In genomic region chr2:92073036-92073814, GRCh38 we compare ENCODE assay signal across 1 cellular context.
TF ChIP-seq lines count a peak whose summit lies in the region.

No MANE protein-coding gene starts in this region.

TF ChIP-seq in GM23338, 12 proteins besides CTCF, POLR2A, EP300 and RAD21 (continued from another document):
- TF ChIP-seq, protein P1, sequence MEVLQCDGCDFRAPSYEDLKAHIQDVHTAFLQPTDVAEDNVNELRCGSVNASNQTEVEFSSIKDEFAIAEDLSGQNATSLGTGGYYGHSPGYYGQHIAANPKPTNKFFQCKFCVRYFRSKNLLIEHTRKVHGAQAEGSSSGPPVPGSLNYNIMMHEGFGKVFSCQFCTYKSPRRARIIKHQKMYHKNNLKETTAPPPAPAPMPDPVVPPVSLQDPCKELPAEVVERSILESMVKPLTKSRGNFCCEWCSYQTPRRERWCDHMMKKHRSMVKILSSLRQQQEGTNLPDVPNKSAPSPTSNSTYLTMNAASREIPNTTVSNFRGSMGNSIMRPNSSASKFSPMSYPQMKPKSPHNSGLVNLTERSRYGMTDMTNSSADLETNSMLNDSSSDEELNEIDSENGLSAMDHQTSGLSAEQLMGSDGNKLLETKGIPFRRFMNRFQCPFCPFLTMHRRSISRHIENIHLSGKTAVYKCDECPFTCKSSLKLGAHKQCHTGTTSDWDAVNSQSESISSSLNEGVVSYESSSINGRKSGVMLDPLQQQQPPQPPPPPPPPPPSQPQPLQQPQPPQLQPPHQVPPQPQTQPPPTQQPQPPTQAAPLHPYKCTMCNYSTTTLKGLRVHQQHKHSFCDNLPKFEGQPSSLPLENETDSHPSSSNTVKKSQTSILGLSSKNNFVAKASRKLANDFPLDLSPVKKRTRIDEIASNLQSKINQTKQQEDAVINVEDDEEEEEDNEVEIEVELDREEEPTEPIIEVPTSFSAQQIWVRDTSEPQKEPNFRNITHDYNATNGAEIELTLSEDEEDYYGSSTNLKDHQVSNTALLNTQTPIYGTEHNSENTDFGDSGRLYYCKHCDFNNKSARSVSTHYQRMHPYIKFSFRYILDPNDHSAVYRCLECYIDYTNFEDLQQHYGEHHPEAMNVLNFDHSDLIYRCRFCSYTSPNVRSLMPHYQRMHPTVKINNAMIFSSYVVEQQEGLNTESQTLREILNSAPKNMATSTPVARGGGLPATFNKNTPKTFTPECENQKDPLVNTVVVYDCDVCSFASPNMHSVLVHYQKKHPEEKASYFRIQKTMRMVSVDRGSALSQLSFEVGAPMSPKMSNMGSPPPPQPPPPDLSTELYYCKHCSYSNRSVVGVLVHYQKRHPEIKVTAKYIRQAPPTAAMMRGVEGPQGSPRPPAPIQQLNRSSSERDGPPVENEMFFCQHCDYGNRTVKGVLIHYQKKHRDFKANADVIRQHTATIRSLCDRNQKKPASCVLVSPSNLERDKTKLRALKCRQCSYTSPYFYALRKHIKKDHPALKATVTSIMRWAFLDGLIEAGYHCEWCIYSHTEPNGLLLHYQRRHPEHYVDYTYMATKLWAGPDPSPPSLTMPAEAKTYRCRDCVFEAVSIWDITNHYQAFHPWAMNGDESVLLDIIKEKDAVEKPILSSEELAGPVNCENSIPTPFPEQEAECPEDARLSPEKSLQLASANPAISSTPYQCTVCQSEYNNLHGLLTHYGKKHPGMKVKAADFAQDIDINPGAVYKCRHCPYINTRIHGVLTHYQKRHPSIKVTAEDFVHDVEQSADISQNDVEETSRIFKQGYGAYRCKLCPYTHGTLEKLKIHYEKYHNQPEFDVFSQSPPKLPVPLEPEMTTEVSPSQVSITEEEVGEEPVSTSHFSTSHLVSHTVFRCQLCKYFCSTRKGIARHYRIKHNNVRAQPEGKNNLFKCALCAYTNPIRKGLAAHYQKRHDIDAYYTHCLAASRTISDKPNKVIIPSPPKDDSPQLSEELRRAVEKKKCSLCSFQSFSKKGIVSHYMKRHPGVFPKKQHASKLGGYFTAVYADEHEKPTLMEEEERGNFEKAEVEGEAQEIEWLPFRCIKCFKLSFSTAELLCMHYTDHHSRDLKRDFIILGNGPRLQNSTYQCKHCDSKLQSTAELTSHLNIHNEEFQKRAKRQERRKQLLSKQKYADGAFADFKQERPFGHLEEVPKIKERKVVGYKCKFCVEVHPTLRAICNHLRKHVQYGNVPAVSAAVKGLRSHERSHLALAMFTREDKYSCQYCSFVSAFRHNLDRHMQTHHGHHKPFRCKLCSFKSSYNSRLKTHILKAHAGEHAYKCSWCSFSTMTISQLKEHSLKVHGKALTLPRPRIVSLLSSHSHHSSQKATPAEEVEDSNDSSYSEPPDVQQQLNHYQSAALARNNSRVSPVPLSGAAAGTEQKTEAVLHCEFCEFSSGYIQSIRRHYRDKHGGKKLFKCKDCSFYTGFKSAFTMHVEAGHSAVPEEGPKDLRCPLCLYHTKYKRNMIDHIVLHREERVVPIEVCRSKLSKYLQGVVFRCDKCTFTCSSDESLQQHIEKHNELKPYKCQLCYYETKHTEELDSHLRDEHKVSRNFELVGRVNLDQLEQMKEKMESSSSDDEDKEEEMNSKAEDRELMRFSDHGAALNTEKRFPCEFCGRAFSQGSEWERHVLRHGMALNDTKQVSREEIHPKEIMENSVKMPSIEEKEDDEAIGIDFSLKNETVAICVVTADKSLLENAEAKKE (CRISPR knock-in tag; IDR thresholded peaks at IDR 0.05) = no peak
- TF ChIP-seq JUNB (IDR thresholded peaks at IDR 0.05; ENCODE audit: unreplicated experiment) (no peak), POLR2AphosphoS5 (IDR thresholded peaks at IDR 0.05; ENCODE audit: low read depth) (no peak), EZH2 (IDR thresholded peaks at IDR 0.05; ENCODE audit: low read depth, unreplicated experiment) (no peak), STAT1 (IDR thresholded peaks at IDR 0.05; ENCODE audit: unreplicated experiment) (no peak)
